Comparison of ENCODE assay signal across 8 cellular contexts in genomic region chr16:11253995-11254912, GRCh38. TPM values are rescaled to one million over a fixed set of nuclear protein-coding genes. Genes with fewer than 3 reads are reported as not detected.
DNase-seq lines count a peak whose midpoint lies in the region; ATAC-seq and TF ChIP-seq lines count a peak whose summit lies in the region.

No MANE protein-coding gene starts in this region.

- H3K27ac Mint-ChIP-seq in activated naive CD8-positive, alpha-beta T cell treated with anti-CD3 and anti-CD28 coated beads, Interleukin-2, amount 50 U/mL, for 24 hours: peak overlapping the region; percentile 97

- peak overlapping the region; percentile 94 for H3K4me3 Mint-ChIP-seq in activated naive CD8-positive, alpha-beta T cell treated with anti-CD3 and anti-CD28 coated beads, Interleukin-2, amount 50 U/mL, for 24 hours

- intact Hi-C loops in lower leg skin (cut with DNase I; ENCODE audit: low total_unique reads): loop anchor here (5.0 to 10.0 kb wide), 2 partner anchors 149 to 1227 kb away; no protein-coding TSS in a partner anchor

- H3K9me3 Mint-ChIP-seq in activated naive CD8-positive, alpha-beta T cell treated with anti-CD3 and anti-CD28 coated beads, Interleukin-2, amount 50 U/mL, for 24 hours: no peaks in the 10 kb centered on the region

- TF ChIP-seq CTCF in lower leg skin (IDR thresholded peaks at IDR 0.05): no peak
- TF ChIP-seq CTCF in tibial nerve (IDR thresholded peaks at IDR 0.05): no peak

- peak; percentile 21 for DNase-seq in activated naive CD4-positive, alpha-beta T cell treated with Interleukin-2 at 50 U/mL for 16 hours
- DNase-seq in activated naive CD4-positive, alpha-beta T cell treated with anti-CD3 and anti-CD28 coated beads, Interleukin-2, amount 50 U/mL, for 16 hours: no peak
- DNase-seq in activated naive CD8-positive, alpha-beta T cell treated with anti-CD3 and anti-CD28 coated beads, Interleukin-2, amount 50 U/mL, for 24 hours: no peak
- no peak for DNase-seq in lower leg skin (ENCODE audit: low spot score in 2 of 2)
- DNase-seq in tibial nerve (ENCODE audit: low spot score in 2 of 2): no peak
- no peak for DNase-seq in NCI-H1930 (lab: John Stamatoyannopoulos, UW)
- DNase-seq in UCSD-AML1 (lab: John Stamatoyannopoulos, UW; ENCODE audit: unreplicated experiment): no peak
- no peak for DNase-seq in stimulated activated naive CD4-positive, alpha-beta T cell treated with Interleukin-2 at 50 U/mL for 16 hours (lab: John Stamatoyannopoulos, UW)

- H3K27ac ChIP-seq in tibial nerve: peak overlapping the region in 2 of 4 donors; percentile 96 to 97

- peaks cover 58% of the 10 kb centered on the region for H3K4me1 Mint-ChIP-seq in activated naive CD8-positive, alpha-beta T cell treated with anti-CD3 and anti-CD28 coated beads, Interleukin-2, amount 50 U/mL, for 24 hours

- peaks cover 2% of the 10 kb centered on the region for H3K27me3 Mint-ChIP-seq in activated naive CD8-positive, alpha-beta T cell treated with anti-CD3 and anti-CD28 coated beads, Interleukin-2, amount 50 U/mL, for 24 hours

- no peaks in the 10 kb centered on the region for H3K36me3 ChIP-seq in tibial nerve

- H3K4me3 ChIP-seq in lower leg skin (ENCODE audit: low read depth, poor library complexity, severe bottlenecking) (peak overlapping the region; percentile 57), tibial nerve (peak overlapping the region; percentile 6 to 81 (median 70))

- H3K4me1 ChIP-seq in tibial nerve: peaks cover 0 to 46% (median 17%) of the 10 kb centered on the region in 4 donors

- peaks cover 37% of the 10 kb centered on the region for H3K36me3 Mint-ChIP-seq in activated naive CD8-positive, alpha-beta T cell treated with anti-CD3 and anti-CD28 coated beads, Interleukin-2, amount 50 U/mL, for 24 hours (ENCODE audit: low read depth)

- WGBS in lower leg skin, 2 donors: 48 to 52% methylated on average over 26 to 29 of the region's 29 CpGs
- 50 to 64% methylated on average over 28 of the region's 29 CpGs for WGBS in tibial nerve, 2 donors

- TF ChIP-seq EP300 in tibial nerve (IDR thresholded peaks at IDR 0.05): no peak

- no peaks in the 10 kb centered on the region for H3K9me3 ChIP-seq in tibial nerve

- TF ChIP-seq POLR2A in lower leg skin (IDR thresholded peaks at IDR 0.05) (no peak), tibial nerve (IDR thresholded peaks at IDR 0.05) (no peak)

- no peaks in the 10 kb centered on the region for H3K27me3 ChIP-seq in tibial nerve

- ATAC-seq in activated naive CD8-positive, alpha-beta T cell treated with anti-CD3 and anti-CD28 coated beads, Interleukin-2, amount 50 U/mL, for 24 hours: no peak

RNA-seq across cellular contexts. Expression of gene SOCS1, which starts 1.8 kb away (rescaled TPM):
- total RNA-seq in lower leg skin: 10 to 100 TPM in 2 of 4 donors, 1 to 10 TPM in 2; 7.7 to 20.6 (median 10.1) TPM
- 10 to 100 TPM in 2 of 4 donors, 1 to 10 TPM in 2; 7.4 to 29.6 (median 14.7) TPM for total RNA-seq in tibial nerve

RNA-seq across cellular contexts. Expression of gene TNP2, which starts 14.9 kb away (rescaled TPM):
- not detected for total RNA-seq in lower leg skin
- not detected for total RNA-seq in tibial nerve

RNA-seq across cellular contexts. Expression of gene PRM3, which starts 19.2 kb away (rescaled TPM):
- not detected for total RNA-seq in lower leg skin
- not detected for total RNA-seq in tibial nerve

RNA-seq across cellular contexts. Expression of gene PRM2, which starts 22.0 kb away (rescaled TPM):
- 1 to 10 TPM in 1 of 4 donors, not detected in 3; 2.3 TPM for total RNA-seq in lower leg skin
- not detected for total RNA-seq in tibial nerve

RNA-seq across cellular contexts. Expression of gene PRM1, which starts 26.9 kb away (rescaled TPM):
- not detected for total RNA-seq in lower leg skin
- total RNA-seq in tibial nerve: not detected
